In the genomic region with DNA sequence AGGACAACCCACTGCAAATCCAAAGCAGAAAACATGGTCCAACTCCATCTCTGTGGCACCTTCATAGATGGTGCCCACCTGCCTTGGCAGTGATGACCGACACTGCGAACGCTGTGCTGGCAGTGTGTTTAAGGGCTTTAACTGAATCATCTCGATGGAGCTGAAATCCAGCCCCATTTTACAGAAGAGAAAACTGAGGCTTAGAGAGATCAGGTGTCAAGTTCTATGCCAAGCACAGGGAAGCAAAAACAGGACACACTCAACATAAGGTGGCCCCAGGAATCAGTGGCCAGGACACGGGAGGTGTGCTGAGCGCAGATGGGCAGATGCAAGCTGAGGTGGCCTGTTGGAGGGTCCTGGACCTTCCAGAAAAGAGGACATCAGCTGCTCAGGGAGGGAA, we compare ENCODE assay signal across 17 cellular contexts. TPM values are rescaled to one million over a fixed set of nuclear protein-coding genes. Genes with fewer than 3 reads are reported as not detected.
DNase-seq lines count a peak whose midpoint lies in the region; ATAC-seq, FAIRE-seq and TF ChIP-seq lines count a peak whose summit lies in the region.
"Had no signal": no experiment of that assay in that cellular context is flagged by ENCODE, and none has a peak within 500 bp of the region (broad histone marks: within the 10 kb centered on the region; RNA-seq: fewer than 3 reads in every experiment).

No MANE protein-coding gene starts in this region.

- WGBS in GM12878 (ENCODE audit: insufficient coverage, insufficient replicate concordance, low lambda C conversion rate, missing lambda C conversion rate): 98% methylated on average over 6 of the region's 6 CpGs

- H3K79me2 ChIP-seq in GM12878 (ENCODE audit: control insufficient read depth, insufficient read depth, low read length): no peaks in the 10 kb centered on the region

- no peak overlapping the region for H3K4me3 ChIP-seq in H7 (ENCODE audit: insufficient read depth, low read depth, low read length)
- H3K4me3 ChIP-seq in GM12878: no peak overlapping the region
- H3K4me3 ChIP-seq: GM23248, mucosa of descending colon had no signal

- no peak overlapping the region for H3K9ac ChIP-seq in GM12878 (ENCODE audit: control insufficient read depth, insufficient read depth, low read length)
- H3K9ac ChIP-seq: GM23248 had no signal

- no peak for DNase-seq in activated naive CD4-positive, alpha-beta T cell (lab: John Stamatoyannopoulos, UW)
- DNase-seq in H7: peak; percentile 22
- no peak for DNase-seq in GM12878 (ENCODE audit: low read depth, low spot score)
- no peak for DNase-seq in stimulated activated effector memory CD8-positive, alpha-beta T cell treated with anti-CD3 and anti-CD28 coated beads, Interleukin-12 subunit alpha, Interleukin-12 subunit beta, amount 100 ng/mL, for 72 hours (ENCODE audit: low spot score in 2 of 2)
- no peak for DNase-seq in Kasumi-1 (lab: John Stamatoyannopoulos, UW)
- DNase-seq in SKM-1 treated with dmso at 0.1 percent for 144 hours (lab: John Stamatoyannopoulos, UW; ENCODE audit: unreplicated experiment): no peak
- DNase-seq in T1000 (lab: John Stamatoyannopoulos, UW): no peak
- DNase-seq: foreskin fibroblast, GM23248, mucosa of descending colon, NCI-H187 treated with DMSO at 0.1 percent for 48 hours, NCI-H446 had no signal

- H3K27me3 ChIP-seq in H7 (ENCODE audit: control insufficient read depth, insufficient read depth, low read length) (no peaks in the 10 kb centered on the region), GM12878 (replicated peaks in 1 of 2; ENCODE audit: control insufficient read depth in 2 of 2, insufficient read depth in 2 of 2, low read length in 1 of 2) (no peaks in the 10 kb centered on the region; a peak in 1 of 4 replicates)

- TF ChIP-seq POLR2A in GM12878 (IDR thresholded peaks at IDR 0.05; ENCODE audit: low read depth, low read length): no peak

- no peak for TF ChIP-seq CTCF in GM12878 (IDR thresholded peaks at IDR 0.05 in 2 of 3, conservative IDR thresholded peaks at IDR 0.05 in 1 of 3; ENCODE audit: control insufficient read depth in 2 of 3, extremely low read depth in 1 of 3, insufficient read depth in 1 of 3, low read depth in 3 of 3, low read length in 3 of 3)

- in situ Hi-C loops in GM12878 (cut with MboI): loop anchor here (5.0 kb wide), 1 partner anchor 160 kb away; a partner anchor contains a TSS

- ATAC-seq in GM12878: no peak
- no peak for ATAC-seq in stimulated activated effector memory CD8-positive, alpha-beta T cell treated with anti-CD3 and anti-CD28 coated beads, Interleukin-12 subunit alpha, Interleukin-12 subunit beta, amount 100 ng/mL, for 72 hours

- H3K36me3 ChIP-seq in H7 (replicated peaks; ENCODE audit: control insufficient read depth, insufficient read depth, low read length): no peaks in the 10 kb centered on the region; the same call in 1 of the 2 replicates
- H3K36me3 ChIP-seq in GM12878 (ENCODE audit: control insufficient read depth in 2 of 2, insufficient read depth in 2 of 2, low read length in 1 of 2): no peaks in the 10 kb centered on the region
- H3K36me3 ChIP-seq: thoracic aorta had no signal

- RAD21 ChIA-PET in GM12878 (lab: Charles Lee; ENCODE audit: unreplicated experiment): interaction anchor here (1.8 to 3.4 kb wide), 2 partner anchors 162 kb away, joined by 9 to 26 read pairs; a partner anchor contains a TSS

- intact Hi-C loops in GM12878 (cut with micrococcal nuclease; ENCODE audit: unreplicated experiment): no loop called here

- no peak for FAIRE-seq in GM12878 (lab: Jason Lieb, UNC)
- FAIRE-seq: astrocyte, D721Med, endothelial cell of umbilical vein had no signal

- peak overlapping the region; percentile 76 for H3K4me3 Mint-ChIP-seq in activated naive CD4-positive, alpha-beta T cell treated with anti-CD3 and anti-CD28 coated beads, Interleukin-2, amount 50 U/mL, for 24 hours
- H3K4me3 Mint-ChIP-seq in stimulated activated effector memory CD8-positive, alpha-beta T cell treated with anti-CD3 and anti-CD28 coated beads, Interleukin-12 subunit alpha, Interleukin-12 subunit beta, amount 100 ng/mL, for 72 hours: peak overlapping the region; percentile 69

- no peaks in the 10 kb centered on the region for H3K36me3 Mint-ChIP-seq in activated naive CD4-positive, alpha-beta T cell treated with anti-CD3 and anti-CD28 coated beads, Interleukin-2, amount 50 U/mL, for 24 hours
- no peaks in the 10 kb centered on the region for H3K36me3 Mint-ChIP-seq in stimulated activated effector memory CD8-positive, alpha-beta T cell treated with anti-CD3 and anti-CD28 coated beads, Interleukin-12 subunit alpha, Interleukin-12 subunit beta, amount 100 ng/mL, for 72 hours

- POLR2A ChIA-PET in GM12878 (lab: Charles Lee): interaction anchor here (0.6 to 5.2 kb wide), 4 partner anchors 10 to 296 kb away, joined by 3 to 49 read pairs (median 5); a partner anchor contains a TSS

- H3K9me3 Mint-ChIP-seq in activated naive CD4-positive, alpha-beta T cell treated with anti-CD3 and anti-CD28 coated beads, Interleukin-2, amount 50 U/mL, for 24 hours: no peaks in the 10 kb centered on the region
- H3K9me3 Mint-ChIP-seq in stimulated activated effector memory CD8-positive, alpha-beta T cell treated with anti-CD3 and anti-CD28 coated beads, Interleukin-12 subunit alpha, Interleukin-12 subunit beta, amount 100 ng/mL, for 72 hours: no peaks in the 10 kb centered on the region

- peaks cover 1% of the 10 kb centered on the region; the same call in 2 of the 3 replicates for H3K9me3 ChIP-seq in GM12878 (replicated peaks; ENCODE audit: control insufficient read depth, insufficient read depth, low read length)

- no peak for TF ChIP-seq EP300 in GM12878 (IDR thresholded peaks at IDR 0.05; ENCODE audit: borderline replicate concordance in 1 of 2, control insufficient read depth in 1 of 2, low read depth in 2 of 2, low read length in 2 of 2)

- H3K27ac ChIP-seq in GM12878 (ENCODE audit: control insufficient read depth, insufficient read depth): no peak overlapping the region
- H3K27ac ChIP-seq: GM23248, thoracic aorta had no signal

- TF ChIP-seq RAD21 in GM12878 (IDR thresholded peaks at IDR 0.05; ENCODE audit: insufficient read depth, low read depth, low read length): no peak

- H4K20me1 ChIP-seq in GM12878 (ENCODE audit: control insufficient read depth, insufficient read depth): no peaks in the 10 kb centered on the region

- CTCF ChIA-PET in GM12878 (lab: Yijun Ruan, JAX): interaction anchor here (0.7 to 6.9 kb wide), 5 partner anchors 45 to 229 kb away, joined by 3 to 119 read pairs (median 6); a partner anchor contains a TSS

- H3K4me1 ChIP-seq in GM12878 (ENCODE audit: control insufficient read depth, insufficient read depth, low read length): peaks cover 22% of the 10 kb centered on the region

- peak overlapping the region; percentile 95 for H3K27ac Mint-ChIP-seq in activated naive CD4-positive, alpha-beta T cell treated with anti-CD3 and anti-CD28 coated beads, Interleukin-2, amount 50 U/mL, for 24 hours
- H3K27ac Mint-ChIP-seq in stimulated activated effector memory CD8-positive, alpha-beta T cell treated with anti-CD3 and anti-CD28 coated beads, Interleukin-12 subunit alpha, Interleukin-12 subunit beta, amount 100 ng/mL, for 72 hours: peak overlapping the region; percentile 83

- no TSS peak for BruUV-seq in GM12878 (replicated peaks; lab: Mats Ljungman, UMichigan)

- no peaks in the 10 kb centered on the region for H3K27me3 Mint-ChIP-seq in activated naive CD4-positive, alpha-beta T cell treated with anti-CD3 and anti-CD28 coated beads, Interleukin-2, amount 50 U/mL, for 24 hours

- H3K4me2 ChIP-seq in GM12878 (ENCODE audit: control insufficient read depth, insufficient read depth): peak overlapping the region; percentile 85

- SMC1A ChIA-PET in GM12878 (lab: Charles Lee; ENCODE audit: uncharacterized antibody, unreplicated experiment): interaction anchor here (0.6 to 3.5 kb wide), 3 partner anchors 10 to 163 kb away, joined by 3 to 17 read pairs (median 4); a partner anchor contains a TSS

- H2AFZ ChIP-seq in GM12878 (ENCODE audit: control insufficient read depth, low read depth, low read length): no peak overlapping the region
- H2AFZ ChIP-seq: GM23248 had no signal

- peaks cover 37% of the 10 kb centered on the region for H3K4me1 Mint-ChIP-seq in activated naive CD4-positive, alpha-beta T cell treated with anti-CD3 and anti-CD28 coated beads, Interleukin-2, amount 50 U/mL, for 24 hours
- peaks cover 44% of the 10 kb centered on the region for H3K4me1 Mint-ChIP-seq in stimulated activated effector memory CD8-positive, alpha-beta T cell treated with anti-CD3 and anti-CD28 coated beads, Interleukin-12 subunit alpha, Interleukin-12 subunit beta, amount 100 ng/mL, for 72 hours

RNA-seq across cellular contexts. Expression of a gene that starts 10.7 kb away (rescaled TPM):
- total RNA-seq in H7 (2014; rRNA removed; shearing (Covaris generic)): 70.5 and 71.8 TPM in 2 replicates
- 211 and 247 TPM in 2 replicates for total RNA-seq in GM12878 (2013; cell fraction: nucleolus; rRNA removed)
- total RNA-seq in GM12878 (2014; rRNA removed) (92.1 and 102 TPM in 2 replicates), GM12878 (2014; rRNA removed; fragmentation: Illumina TruSeq; extraction: Trizol) (47.1 and 52.7 TPM in 2 replicates), GM12878 (2021) (110 and 130 TPM in 2 replicates)
- polyA plus RNA-seq in GM12878 (2011; ENCODE audit: low read depth): 79.7 TPM
- polyA plus RNA-seq in GM12878 (2011; rRNA removed) (70.2 and 87.7 TPM in 2 replicates), GM12878 (2014; fragmentation: Illumina TruSeq; extraction: Trizol) (42.7 and 82.1 TPM in 2 replicates), GM12878 (2014; fragmentation: Nextera tagmentation; extraction: Ambion mirVana) (10 to 100 TPM in 1 of 2 experiments, 1 to 10 TPM in 1; 8.4 to 22.5 TPM), GM12878 (2014; rRNA removed) (119 and 124 TPM in 2 replicates), GM12878 (2016; fragmentation: Nextera tagmentation; extraction: Ambion mirVana) (10 to 100 TPM; 91.1 to 96.6 TPM)
- 92.9 and 118 TPM in 2 replicates for polyA plus RNA-seq in GM12878 (2011; cell fraction: cytosol; rRNA removed)
- polyA plus RNA-seq in GM12878 (2011; cell fraction: nucleus; rRNA removed): 274 and 357 TPM in 2 replicates
- polyA plus RNA-seq in GM12878 (2012): 148 and 213 TPM in 2 replicates
- polyA minus RNA-seq in GM12878 (2011; rRNA and poly(A)+ RNA removed): 51.9 and 78.2 TPM in 2 replicates
- polyA minus RNA-seq in GM12878 (2011; cell fraction: cytosol; rRNA and poly(A)+ RNA removed): 28.9 and 36.4 TPM in 2 replicates
- polyA minus RNA-seq in GM12878 (2011; cell fraction: nucleus; rRNA and poly(A)+ RNA removed): 46.1 and 78.6 TPM in 2 replicates

RNA-seq across cellular contexts. Expression of a gene that starts 34.5 kb away (rescaled TPM):
- 8.2 and 9.6 TPM in 2 replicates for total RNA-seq in H7 (2014; rRNA removed; shearing (Covaris generic))
- 0.64 and 1.8 TPM in 2 replicates for total RNA-seq in GM12878 (2013; cell fraction: nucleolus; rRNA removed)
- total RNA-seq in GM12878 (2014; rRNA removed) (0.05 and 0.23 TPM in 2 replicates), GM12878 (2014; rRNA removed; fragmentation: Illumina TruSeq; extraction: Trizol) (0.27 and 0.32 TPM in 2 replicates), GM12878 (2021) (0.35 and 0.64 TPM in 2 replicates)
- polyA plus RNA-seq in GM12878 (2011; ENCODE audit: low read depth): not detected
- polyA plus RNA-seq in GM12878 (2011; rRNA removed) (0.04 TPM in 1 of 2 replicates, not detected in the other), GM12878 (2014; fragmentation: Illumina TruSeq; extraction: Trizol) (0.46 and 0.52 TPM in 2 replicates), GM12878 (2014; fragmentation: Nextera tagmentation; extraction: Ambion mirVana) (under 1 TPM; 0.03 to 0.18 TPM), GM12878 (2014; rRNA removed) (0.05 and 0.28 TPM in 2 replicates), GM12878 (2016; fragmentation: Nextera tagmentation; extraction: Ambion mirVana) (under 1 TPM in 1 of 2 experiments, not detected in 1; 0.56 TPM)
- 0.10 TPM in 1 of 2 replicates, not detected in the other for polyA plus RNA-seq in GM12878 (2011; cell fraction: cytosol; rRNA removed)
- polyA plus RNA-seq in GM12878 (2011; cell fraction: nucleus; rRNA removed): 0.37 TPM in 2 replicates
- 0.15 and 0.17 TPM in 2 replicates for polyA plus RNA-seq in GM12878 (2012)
- polyA minus RNA-seq in GM12878 (2011; rRNA and poly(A)+ RNA removed): 0.67 TPM in 1 of 2 replicates, not detected in the other
- 0.40 and 1.2 TPM in 2 replicates for polyA minus RNA-seq in GM12878 (2011; cell fraction: cytosol; rRNA and poly(A)+ RNA removed)
- polyA minus RNA-seq in GM12878 (2011; cell fraction: nucleus; rRNA and poly(A)+ RNA removed): 0.12 and 0.67 TPM in 2 replicates

RNA-seq across cellular contexts. Expression of a gene that starts 46.3 kb away (rescaled TPM):
- 51.9 and 52.0 TPM in 2 replicates for total RNA-seq in H7 (2014; rRNA removed; shearing (Covaris generic))
- 206 and 230 TPM in 2 replicates for total RNA-seq in GM12878 (2013; cell fraction: nucleolus; rRNA removed)
- total RNA-seq in GM12878 (2014; rRNA removed): 46.8 and 57.7 TPM in 2 replicates
- total RNA-seq in GM12878 (2014; rRNA removed; fragmentation: Illumina TruSeq; extraction: Trizol): 32.0 and 32.1 TPM in 2 replicates
- 64.3 and 84.5 TPM in 2 replicates for total RNA-seq in GM12878 (2021)
- 19.4 TPM for polyA plus RNA-seq in GM12878 (2011; ENCODE audit: low read depth)
- 35.5 and 57.6 TPM in 2 replicates for polyA plus RNA-seq in GM12878 (2011; rRNA removed)
- polyA plus RNA-seq in GM12878 (2011; cell fraction: cytosol; rRNA removed): 58.6 and 71.9 TPM in 2 replicates
- polyA plus RNA-seq in GM12878 (2011; cell fraction: nucleus; rRNA removed): 314 and 366 TPM in 2 replicates
- 28.7 and 32.6 TPM in 2 replicates for polyA plus RNA-seq in GM12878 (2012)
- polyA plus RNA-seq in GM12878 (2014; fragmentation: Illumina TruSeq; extraction: Trizol): 30.6 and 54.3 TPM in 2 replicates
- polyA plus RNA-seq in GM12878 (2014; fragmentation: Nextera tagmentation; extraction: Ambion mirVana): 1 to 10 TPM; 4.7 to 6.9 TPM
- polyA plus RNA-seq in GM12878 (2014; rRNA removed): 79.6 and 95.9 TPM in 2 replicates
- 10 to 100 TPM; 50.4 to 53.4 TPM for polyA plus RNA-seq in GM12878 (2016; fragmentation: Nextera tagmentation; extraction: Ambion mirVana)
- 86.9 and 95.3 TPM in 2 replicates for polyA minus RNA-seq in GM12878 (2011; rRNA and poly(A)+ RNA removed)
- polyA minus RNA-seq in GM12878 (2011; cell fraction: cytosol; rRNA and poly(A)+ RNA removed): 32.7 and 34.4 TPM in 2 replicates
- polyA minus RNA-seq in GM12878 (2011; cell fraction: nucleus; rRNA and poly(A)+ RNA removed): 98.0 and 181 TPM in 2 replicates

RNA-seq across cellular contexts. Expression of a gene that starts 55.9 kb away (rescaled TPM):
- 5.6 and 6.5 TPM in 2 replicates for total RNA-seq in H7 (2014; rRNA removed; shearing (Covaris generic))
- 8.0 and 12.8 TPM in 2 replicates for total RNA-seq in GM12878 (2013; cell fraction: nucleolus; rRNA removed)
- total RNA-seq in GM12878 (2014; rRNA removed): 0.60 and 0.62 TPM in 2 replicates
- total RNA-seq in GM12878 (2014; rRNA removed; fragmentation: Illumina TruSeq; extraction: Trizol): 0.28 and 0.40 TPM in 2 replicates
- total RNA-seq in GM12878 (2021): 0.72 and 1.3 TPM in 2 replicates
- 0.55 TPM for polyA plus RNA-seq in GM12878 (2011; ENCODE audit: low read depth)
- polyA plus RNA-seq in GM12878 (2011; rRNA removed): 0.68 and 1.0 TPM in 2 replicates
- 1.3 and 1.5 TPM in 2 replicates for polyA plus RNA-seq in GM12878 (2011; cell fraction: cytosol; rRNA removed)
- 11.5 and 15.2 TPM in 2 replicates for polyA plus RNA-seq in GM12878 (2011; cell fraction: nucleus; rRNA removed)
- polyA plus RNA-seq in GM12878 (2012): 0.44 and 1.2 TPM in 2 replicates
- polyA plus RNA-seq in GM12878 (2014; fragmentation: Illumina TruSeq; extraction: Trizol): 0.50 TPM in 1 of 2 replicates, not detected in the other
- polyA plus RNA-seq in GM12878 (2014; fragmentation: Nextera tagmentation; extraction: Ambion mirVana): under 1 TPM; 0.06 to 0.07 TPM
- polyA plus RNA-seq in GM12878 (2014; rRNA removed): 1.8 and 2.3 TPM in 2 replicates
- under 1 TPM; 0.18 to 0.40 TPM for polyA plus RNA-seq in GM12878 (2016; fragmentation: Nextera tagmentation; extraction: Ambion mirVana)
- 1.8 and 2.8 TPM in 2 replicates for polyA minus RNA-seq in GM12878 (2011; rRNA and poly(A)+ RNA removed)
- 0.40 and 1.4 TPM in 2 replicates for polyA minus RNA-seq in GM12878 (2011; cell fraction: cytosol; rRNA and poly(A)+ RNA removed)
- polyA minus RNA-seq in GM12878 (2011; cell fraction: nucleus; rRNA and poly(A)+ RNA removed): 1.8 and 4.1 TPM in 2 replicates
